12 cellular contexts compared by ENCODE assay signal in genomic region chr12:64635356-64635998, GRCh38. TPM values are rescaled to one million over a fixed set of nuclear protein-coding genes. Genes with fewer than 3 reads are reported as not detected.
DNase-seq lines count a peak whose midpoint lies in the region; ATAC-seq and TF ChIP-seq lines count a peak whose summit lies in the region.
"Had no signal": no experiment of that assay in that cellular context is flagged by ENCODE, and none has a peak within 500 bp of the region (broad histone marks: within the 10 kb centered on the region; RNA-seq: fewer than 3 reads in every experiment).

No MANE protein-coding gene starts in this region.

- no peak overlapping the region for H3K9ac ChIP-seq in mesendoderm (ENCODE audit: low read length)

- H3K4me3 Mint-ChIP-seq in memory B cell, result peak overlapping the region; percentile 2

- no peak overlapping the region for H3K23ac ChIP-seq in mesendoderm (ENCODE audit: low read length)

- no peak overlapping the region for H2BK120ac ChIP-seq in mesendoderm (ENCODE audit: low read depth, low read length)

- H4K8ac ChIP-seq in mesendoderm (ENCODE audit: low read depth, low read length), result no peak overlapping the region

- H4K5ac ChIP-seq in mesendoderm (ENCODE audit: low read length), result no peak overlapping the region

- H3K4me3 ChIP-seq in left ventricle myocardium inferior, result no peak overlapping the region
- no peak overlapping the region for H3K4me3 ChIP-seq in Panc1 (ENCODE audit: low read depth in 2 of 2, low read length in 2 of 2)
- no peak overlapping the region for H3K4me3 ChIP-seq in mesendoderm (ENCODE audit: low read length)
- H3K4me3 ChIP-seq: spleen had no signal

- no peak for DNase-seq in left ventricle myocardium inferior
- no peak for DNase-seq in Right ventricle myocardium inferior (ENCODE audit: missing footprints)
- DNase-seq in Panc1 (ENCODE audit: low read depth, low spot score), result no peak
- DNase-seq in memory B cell (ENCODE audit: low spot score in 2 of 2), result no peak
- no peak for DNase-seq in mesendoderm
- DNase-seq in RKO (ENCODE audit: low spot score), result no peak
- DNase-seq: left cardiac atrium, NCI-H2029, spleen had no signal

- H3K36me3 Mint-ChIP-seq in memory B cell, result peaks cover 43% of the 10 kb centered on the region

- H3K4me2 ChIP-seq in mesendoderm (ENCODE audit: low read length), result no peak overlapping the region

- TF ChIP-seq CTCF in left ventricle myocardium inferior (IDR thresholded peaks at IDR 0.05; ENCODE audit: borderline replicate concordance) (no peak), Panc1 (IDR thresholded peaks at IDR 0.05) (no peak)

- H3K4me1 Mint-ChIP-seq in memory B cell, result peaks cover 56% of the 10 kb centered on the region

- H3K18ac ChIP-seq in mesendoderm (ENCODE audit: low read length), result no peak overlapping the region

- no peaks in the 10 kb centered on the region for H3K36me3 ChIP-seq in left ventricle myocardium inferior
- H3K36me3 ChIP-seq in Panc1 (ENCODE audit: control insufficient read depth, insufficient read depth, low read length), result no peaks in the 10 kb centered on the region
- no peaks in the 10 kb centered on the region for H3K36me3 ChIP-seq in mesendoderm (ENCODE audit: control insufficient read depth, insufficient read depth, low read length)

- in situ Hi-C loops in Panc1 (cut with HindIII; ENCODE audit: low pct_unique_long_range_greater_than_20kb, low sequenced_read_pairs), result no loop called here

- ATAC-seq in Right ventricle myocardium inferior (no peak), Panc1 (no peak), memory B cell (ENCODE audit: low read depth) (no peak), GM18870 (IDR thresholded peaks at IDR 0.05; ENCODE audit: unreplicated experiment) (no peak), HG03521 (IDR thresholded peaks at IDR 0.05; ENCODE audit: unreplicated experiment) (no peak)
- ATAC-seq: HCT116, left cardiac atrium had no signal

- peak overlapping the region; percentile 67 for H3K27ac Mint-ChIP-seq in memory B cell

- H3K27me3 ChIP-seq in left ventricle myocardium inferior (ENCODE audit: low read depth), result no peaks in the 10 kb centered on the region
- no peaks in the 10 kb centered on the region for H3K27me3 ChIP-seq in Panc1 (ENCODE audit: control insufficient read depth, insufficient read depth, low read length)
- H3K27me3 ChIP-seq in mesendoderm (ENCODE audit: insufficient read depth, low read length, poor library complexity), result no peaks in the 10 kb centered on the region
- H3K27me3 ChIP-seq: spleen had no signal

- peak overlapping the region; percentile 47 for H3K27ac ChIP-seq in left ventricle myocardium inferior (replicated peaks)
- peak overlapping the region; percentile 83 for H3K27ac ChIP-seq in Panc1 (ENCODE audit: low read length)
- H3K27ac ChIP-seq in mesendoderm (ENCODE audit: low read depth, low read length), result no peak overlapping the region

- no peak overlapping the region for H3K56ac ChIP-seq in mesendoderm (ENCODE audit: low read length)

- POLR2A ChIA-PET in Panc1 (lab: Charles Lee), result no interaction called here

- H3K79me2 ChIP-seq in mesendoderm (ENCODE audit: control insufficient read depth, insufficient read depth, low read length), result peaks cover 27% of the 10 kb centered on the region

- no peak overlapping the region for H2BK5ac ChIP-seq in mesendoderm (ENCODE audit: low read length)

- peaks cover 22% of the 10 kb centered on the region for H3K79me1 ChIP-seq in mesendoderm (ENCODE audit: low read length)

- no peak overlapping the region for H2BK15ac ChIP-seq in mesendoderm (replicated peaks; ENCODE audit: low read depth)

- intact Hi-C loops in left ventricle myocardium inferior (cut with micrococcal nuclease) (no loop called here), Right ventricle myocardium inferior (cut with DNase I) (no loop called here), Panc1 (cut with micrococcal nuclease; ENCODE audit: unreplicated experiment) (no loop called here)

- WGBS in mesendoderm (ENCODE audit: extremely low coverage, insufficient coverage, low lambda C conversion rate), result no CpG with 5 or more reads among the region's 5 CpGs

- H3K4me1 ChIP-seq in left ventricle myocardium inferior (peaks cover 82% of the 10 kb centered on the region), Panc1 (ENCODE audit: control insufficient read depth, insufficient read depth, low read length) (peaks cover 58% of the 10 kb centered on the region), mesendoderm (ENCODE audit: control insufficient read depth, low read depth, low read length) (no peaks in the 10 kb centered on the region)

- BruUV-seq in Panc1 (replicated peaks; lab: Mats Ljungman, UMichigan), result TSS peak; percentile 9

- H3K9me3 Mint-ChIP-seq in memory B cell, result peaks cover 3% of the 10 kb centered on the region

- H3K9me3 ChIP-seq in left ventricle myocardium inferior (replicated peaks) (no peaks in the 10 kb centered on the region), Panc1 (ENCODE audit: control insufficient read depth, insufficient read depth, low read depth, low read length) (no peaks in the 10 kb centered on the region; the same call in 1 of the 2 replicates)

- H3K27me3 Mint-ChIP-seq in memory B cell, result no peaks in the 10 kb centered on the region

- no peak overlapping the region for H2AK5ac ChIP-seq in mesendoderm (ENCODE audit: low read length)

- H3K4ac ChIP-seq in mesendoderm (ENCODE audit: low read depth, low read length), result no peak overlapping the region

- CTCF ChIA-PET in Panc1 (lab: Charles Lee), result interaction anchor here (0.8 kb wide), 1 partner anchor 27 kb away, joined by 3 read pairs; no protein-coding TSS in a partner anchor

RNA-seq across cellular contexts. Expression of gene RASSF3, which starts 25.2 kb away (rescaled TPM):
- total RNA-seq in left ventricle myocardium inferior, result 102 TPM
- total RNA-seq in Right ventricle myocardium inferior, result 123 TPM
- total RNA-seq in Panc1 (2021; ENCODE audit: unreplicated experiment), result 107 TPM
- polyA plus RNA-seq in Panc1 (2012; ENCODE audit: insufficient read length), result 42.2 TPM
- polyA plus RNA-seq in mesendoderm (2013, experiment 1 of 2), result 25.6 TPM
- polyA plus RNA-seq in mesendoderm (2013, experiment 2 of 2), result 25.2 TPM
